ENCODE assay signal across 1 cellular context in genomic region chr9:101398335-101398929, GRCh38.
A peak's percentile ranks its signal among the peaks of the same experiment; 100 is the strongest.
TF ChIP-seq lines count a peak whose summit lies in the region.

MRPL50 (minus strand) TSS chr9:101398618; CDS start chr9:101398592, 26 bp downstream.
ZNF189 (plus strand) TSS chr9:101398851; CDS start chr9:101399157, 306 bp downstream.

TF ChIP-seq in HepG2, 621 proteins besides CTCF, POLR2A, EP300 and RAD21 (continued from another document and continues in another):
- TF ChIP-seq ARID4A (CRISPR knock-in tag; IDR thresholded peaks at IDR 0.05; ENCODE audit: borderline replicate concordance) (peak; percentile 79), RAD51 (IDR thresholded peaks at IDR 0.05; ENCODE audit: borderline replicate concordance) (no peak), ZNF124 (CRISPR knock-in tag; IDR thresholded peaks at IDR 0.05) (peak; percentile 76; the same call in 1 of the 2 replicates), ZMYM2 (CRISPR knock-in tag; IDR thresholded peaks at IDR 0.05) (no peak), SMAD3 (CRISPR knock-in tag; IDR thresholded peaks at IDR 0.05) (peak; percentile 81; the same call in 1 of the 2 replicates), ZBTB10 (CRISPR knock-in tag; IDR thresholded peaks at IDR 0.05; ENCODE audit: borderline replicate concordance) (peak; percentile 16; the same call in 1 of the 2 replicates), HNRNPL (IDR thresholded peaks at IDR 0.05; ENCODE audit: low read depth, low read length) (0 out of 2 replicates have a peak, but pooled peaks have one; percentile 57), NAIF1 (CRISPR knock-in tag; IDR thresholded peaks at IDR 0.05; ENCODE audit: borderline replicate concordance) (no peak), NR2F1 (CRISPR knock-in tag; IDR thresholded peaks at IDR 0.05) (0 out of 4 replicates have a peak, but pooled peaks of 1 of the 2 experiments have one; percentile 6), MYPOP (CRISPR knock-in tag; IDR thresholded peaks at IDR 0.05) (peak; percentile 83), ELF3 (CRISPR knock-in tag; IDR thresholded peaks at IDR 0.05) (peak; percentile 92), MXI1 (IDR thresholded peaks at IDR 0.05; ENCODE audit: borderline replicate concordance, low read depth, low read length) (peak; percentile 67; the same call in 2 of the 3 replicates), CREM (IDR thresholded peaks at IDR 0.05) (peak; percentile 99), CREM (CRISPR knock-in tag; IDR thresholded peaks at IDR 0.05) (no peak), TMF1 (CRISPR knock-in tag; IDR thresholded peaks at IDR 0.05; ENCODE audit: low read depth) (no peak), ZNF740 (CRISPR knock-in tag; IDR thresholded peaks at IDR 0.05) (no peak; the same call in 1 of the 2 replicates), MTA3 (CRISPR knock-in tag; IDR thresholded peaks at IDR 0.05) (no peak), SUZ12 (IDR thresholded peaks at IDR 0.05; ENCODE audit: low read depth, low read length) (peak; percentile 97), KLF11 (CRISPR knock-in tag; IDR thresholded peaks at IDR 0.05) (0 out of 2 replicates have a peak, but pooled peaks have one; percentile 24), ZNF343 (CRISPR knock-in tag; IDR thresholded peaks at IDR 0.05) (no peak), BCLAF1 (IDR thresholded peaks at IDR 0.05) (no peak), IRF9 (CRISPR knock-in tag; IDR thresholded peaks at IDR 0.05; ENCODE audit: borderline replicate concordance) (peak; percentile 55; the same call in 1 of the 2 replicates), THAP8 (CRISPR knock-in tag; IDR thresholded peaks at IDR 0.05; ENCODE audit: borderline replicate concordance) (no peak), TFDP2 (CRISPR knock-in tag; IDR thresholded peaks at IDR 0.05) (peak; percentile 89), ZNF274 (CRISPR knock-in tag; IDR thresholded peaks at IDR 0.05) (no peak), BORCS8-MEF2B (CRISPR knock-in tag; IDR thresholded peaks at IDR 0.05) (peak; percentile 92), MXD4 (CRISPR knock-in tag; IDR thresholded peaks at IDR 0.05) (peak; percentile 88), PAXIP1 (CRISPR knock-in tag; conservative IDR thresholded peaks at IDR 0.05) (peak; percentile 62; the same call in 1 of the 2 replicates), SKI (IDR thresholded peaks at IDR 0.05; ENCODE audit: partially characterized antibody) (peak; percentile 60), PCBP1 (IDR thresholded peaks at IDR 0.05; ENCODE audit: borderline replicate concordance, low read depth, low read length) (peak; percentile 75; the same call in 1 of the 2 replicates), ZNF143 (CRISPR knock-in tag; IDR thresholded peaks at IDR 0.05) (peak; percentile 96), ZNF619 (CRISPR knock-in tag; IDR thresholded peaks at IDR 0.05) (no peak), MTF1 (CRISPR knock-in tag; IDR thresholded peaks at IDR 0.05) (0 out of 2 replicates have a peak, but pooled peaks have one; percentile 57), ZSCAN22 (CRISPR knock-in tag; IDR thresholded peaks at IDR 0.05) (peak; percentile 60; the same call in 1 of the 2 replicates), CENPX (CRISPR knock-in tag; IDR thresholded peaks at IDR 0.05) (no peak), KDM5B (CRISPR knock-in tag; IDR thresholded peaks at IDR 0.05; ENCODE audit: borderline replicate concordance) (peak; percentile 44; the same call in 1 of the 2 replicates), ATF7 (IDR thresholded peaks at IDR 0.05) (0 out of 2 replicates have a peak, but pooled peaks have one; percentile 7), ATF7 (CRISPR knock-in tag; IDR thresholded peaks at IDR 0.05) (no peak), RBM22 (optimal IDR thresholded peaks at IDR 0.05; ENCODE audit: low read length) (no peak), ZNF792 (CRISPR knock-in tag; IDR thresholded peaks at IDR 0.05) (peak; percentile 8; the same call in 1 of the 2 replicates), ZKSCAN1 (IDR thresholded peaks at IDR 0.05; ENCODE audit: low read length) (no peak), ZBTB33 (CRISPR knock-in tag; IDR thresholded peaks at IDR 0.05) (no peak; the same call in 1 of the 2 replicates)
